Comparison of ENCODE assay signal across 18 cellular contexts in genomic region chr6:153162646-153163045, GRCh38. TPM values are rescaled to one million over a fixed set of nuclear protein-coding genes. Genes with fewer than 3 reads are reported as not detected.
"Had no signal": no experiment of that assay in that cellular context is flagged by ENCODE, and none has a peak within 500 bp of the region (broad histone marks: within the 10 kb centered on the region; RNA-seq: fewer than 3 reads in every experiment).

No MANE protein-coding gene starts in this region.

- H3K27ac Mint-ChIP-seq: activated CD8-positive, alpha-beta T cell treated with anti-CD3 and anti-CD28 coated beads for 36 hours; activated naive CD4-positive, alpha-beta T cell treated with anti-CD3 and anti-CD28 coated beads, Interleukin-2, amount 50 U/mL, for 72 hours; activated T-cell treated with anti-CD3 and anti-CD28 coated beads, Interleukin-2, amount 50 U/mL, for 72 hours; naive thymus-derived CD8-positive, alpha-beta T cell; WTC11 had no signal

- ATAC-seq: activated CD8-positive, alpha-beta T cell treated with anti-CD3 and anti-CD28 coated beads for 36 hours; activated naive CD4-positive, alpha-beta T cell treated with anti-CD3 and anti-CD28 coated beads, Interleukin-2, amount 50 U/mL, for 72 hours; activated T-cell treated with anti-CD3 and anti-CD28 coated beads, Interleukin-2, amount 50 U/mL, for 72 hours; left lobe of liver; naive thymus-derived CD8-positive, alpha-beta T cell; SK-N-SH treated with all-trans-retinoic acid at 6 μM for 48 hours; WTC11 had no signal

- DNase-seq: activated CD4-positive, alpha-beta T cell treated with anti-CD3 and anti-CD28 coated beads for 48 hours; activated CD8-positive, alpha-beta T cell treated with anti-CD3 and anti-CD28 coated beads for 36 hours; activated gamma-delta T cell; activated T-cell treated with anti-CD3 and anti-CD28 coated beads, Interleukin-2, amount 50 U/mL, for 72 hours; amniotic stem cell; effector CD8-positive, alpha-beta T cell; naive thymus-derived CD8-positive, alpha-beta T cell; posterior cingulate gyrus; retina; stimulated activated CD4-positive, alpha-beta T cell treated with anti-CD3 and anti-CD28 coated beads, Interleukin-4, amount 100 ng/mL, for 1 hour; stimulated activated naive CD4-positive, alpha-beta T cell; trophoblast cell had no signal

- H3K36me3 Mint-ChIP-seq: activated naive CD4-positive, alpha-beta T cell treated with anti-CD3 and anti-CD28 coated beads, Interleukin-2, amount 50 U/mL, for 72 hours; naive thymus-derived CD8-positive, alpha-beta T cell; WTC11 had no signal

- H3K4me3 Mint-ChIP-seq: activated CD8-positive, alpha-beta T cell treated with anti-CD3 and anti-CD28 coated beads for 36 hours; activated T-cell treated with anti-CD3 and anti-CD28 coated beads, Interleukin-2, amount 50 U/mL, for 72 hours; central memory CD8-positive, alpha-beta T cell; naive thymus-derived CD8-positive, alpha-beta T cell; WTC11 had no signal

- H3K9me3 Mint-ChIP-seq: activated CD8-positive, alpha-beta T cell treated with anti-CD3 and anti-CD28 coated beads for 36 hours; central memory CD8-positive, alpha-beta T cell had no signal

- H3K4me1 Mint-ChIP-seq: central memory CD8-positive, alpha-beta T cell; naive thymus-derived CD8-positive, alpha-beta T cell had no signal

RNA-seq across cellular contexts. Expression of gene RGS17, which starts 31.6 kb away (rescaled TPM):
- total RNA-seq: activated CD8-positive, alpha-beta T cell treated with anti-CD3 and anti-CD28 coated beads for 36 hours; activated naive CD4-positive, alpha-beta T cell treated with anti-CD3 and anti-CD28 coated beads, Interleukin-2, amount 50 U/mL, for 72 hours; activated T-cell treated with anti-CD3 and anti-CD28 coated beads, Interleukin-2, amount 50 U/mL, for 72 hours; left lobe of liver; naive thymus-derived CD8-positive, alpha-beta T cell; T-helper 1 cell treated with Interleukin-12 subunit alpha and Interleukin-12 subunit beta and Interleukin-4 antibody, amounts not matched to agents 30 ng/mL and 1 ng/mL, for 36 hours had no signal
